2 cellular contexts compared by ENCODE assay signal in genomic region chr3:160697628-160698382, GRCh38.
TF ChIP-seq lines count a peak whose summit lies in the region.

No MANE protein-coding gene starts in this region.

TF ChIP-seq in A549, 52 proteins besides CTCF, POLR2A, EP300 and RAD21:
- no peak for TF ChIP-seq RFX5 (IDR thresholded peaks at IDR 0.05)
- TF ChIP-seq TFCP2L1 (CRISPR knock-in tag; IDR thresholded peaks at IDR 0.05), result no peak
- no peak for TF ChIP-seq MYC (IDR thresholded peaks at IDR 0.05; ENCODE audit: borderline replicate concordance, low read length)
- TF ChIP-seq HMGXB4 (CRISPR knock-in tag; IDR thresholded peaks at IDR 0.05; ENCODE audit: borderline replicate concordance), result no peak
- TF ChIP-seq, protein P1, sequence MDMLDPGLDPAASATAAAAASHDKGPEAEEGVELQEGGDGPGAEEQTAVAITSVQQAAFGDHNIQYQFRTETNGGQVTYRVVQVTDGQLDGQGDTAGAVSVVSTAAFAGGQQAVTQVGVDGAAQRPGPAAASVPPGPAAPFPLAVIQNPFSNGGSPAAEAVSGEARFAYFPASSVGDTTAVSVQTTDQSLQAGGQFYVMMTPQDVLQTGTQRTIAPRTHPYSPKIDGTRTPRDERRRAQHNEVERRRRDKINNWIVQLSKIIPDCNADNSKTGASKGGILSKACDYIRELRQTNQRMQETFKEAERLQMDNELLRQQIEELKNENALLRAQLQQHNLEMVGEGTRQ (IDR thresholded peaks at IDR 0.05), result no peak
- TF ChIP-seq RNF2 (IDR thresholded peaks at IDR 0.05; ENCODE audit: borderline replicate concordance, low read depth), result no peak
- TF ChIP-seq CHD4 (IDR thresholded peaks at IDR 0.05; ENCODE audit: borderline replicate concordance), result no peak
- TF ChIP-seq, protein P2, sequence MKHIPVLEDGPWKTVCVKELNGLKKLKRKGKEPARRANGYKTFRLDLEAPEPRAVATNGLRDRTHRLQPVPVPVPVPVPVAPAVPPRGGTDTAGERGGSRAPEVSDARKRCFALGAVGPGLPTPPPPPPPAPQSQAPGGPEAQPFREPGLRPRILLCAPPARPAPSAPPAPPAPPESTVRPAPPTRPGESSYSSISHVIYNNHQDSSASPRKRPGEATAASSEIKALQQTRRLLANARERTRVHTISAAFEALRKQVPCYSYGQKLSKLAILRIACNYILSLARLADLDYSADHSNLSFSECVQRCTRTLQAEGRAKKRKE (CRISPR knock-in tag; IDR thresholded peaks at IDR 0.05; ENCODE audit: low read depth), result no peak
- TF ChIP-seq BHLHE40 (IDR thresholded peaks at IDR 0.05; ENCODE audit: low read depth, low read length), result no peak
- TF ChIP-seq FOXS1 (CRISPR knock-in tag; IDR thresholded peaks at IDR 0.05), result no peak
- no peak for TF ChIP-seq ZFP36 (IDR thresholded peaks at IDR 0.05; ENCODE audit: borderline replicate concordance, partially characterized antibody)
- TF ChIP-seq GATA3 (IDR thresholded peaks at IDR 0.05; ENCODE audit: borderline replicate concordance), result no peak
- no peak for TF ChIP-seq JUNB (IDR thresholded peaks at IDR 0.05)
- TF ChIP-seq CBX2 (IDR thresholded peaks at IDR 0.05; ENCODE audit: borderline replicate concordance, low read depth), result no peak
- no peak for TF ChIP-seq ZSCAN20 (CRISPR knock-in tag; IDR thresholded peaks at IDR 0.05)

TF ChIP-seq in GM12878, 131 proteins besides CTCF, POLR2A, EP300 and RAD21:
- TF ChIP-seq YY1 (IDR thresholded peaks at IDR 0.05; ENCODE audit: low read depth, low read length) (no peak), IRF4 (IDR thresholded peaks at IDR 0.05; ENCODE audit: low read depth, low read length) (0 out of 2 replicates have a peak, but pooled peaks have one; percentile 13), JUNB (IDR thresholded peaks at IDR 0.05) (peak; percentile 13; the same call in 1 of the 2 replicates)
